8 cellular contexts compared by ENCODE assay signal in the genomic region with DNA sequence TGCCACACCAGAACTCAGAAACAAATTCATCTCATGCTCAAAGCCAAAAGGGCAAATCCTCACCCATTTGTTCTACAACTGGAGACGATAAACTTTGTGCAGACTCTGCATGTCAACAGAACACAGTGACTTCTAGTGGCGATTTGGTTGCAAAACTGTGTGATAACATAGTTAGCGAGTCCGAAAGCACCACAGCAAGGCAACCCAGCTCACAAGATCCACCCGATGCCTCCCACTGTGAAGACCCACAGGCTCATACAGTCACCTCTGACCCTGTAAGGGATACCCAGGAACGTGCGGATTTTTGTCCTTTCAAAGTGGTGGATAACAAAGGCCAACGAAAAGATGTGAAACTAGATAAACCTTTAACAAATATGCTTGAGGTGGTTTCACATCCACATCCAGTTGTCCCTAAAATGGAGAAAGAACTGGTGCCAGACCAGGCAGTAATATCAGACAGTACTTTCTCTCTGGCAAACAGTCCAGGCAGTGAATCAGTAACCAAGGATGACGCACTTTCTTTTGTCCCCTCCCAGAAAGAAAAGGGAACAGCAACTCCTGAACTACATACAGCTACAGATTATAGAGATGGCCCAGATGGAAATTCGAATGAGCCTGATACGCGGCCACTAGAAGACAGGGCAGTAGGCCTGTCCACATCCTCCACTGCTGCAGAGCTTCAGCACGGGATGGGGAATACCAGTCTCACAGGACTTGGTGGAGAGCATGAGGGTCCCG.
DNase-seq lines count a peak whose midpoint lies in the region; ATAC-seq and TF ChIP-seq lines count a peak whose summit lies in the region.

No MANE protein-coding gene starts in this region.

- no peak for TF ChIP-seq CTCF in CD8-positive, alpha-beta T cell (IDR thresholded peaks at IDR 0.05)
- TF ChIP-seq CTCF in OCI-LY1 (IDR thresholded peaks at IDR 0.05; ENCODE audit: low read length) (peak; percentile 53), progenitor cell of endocrine pancreas (IDR thresholded peaks at IDR 0.05; ENCODE audit: unreplicated experiment) (no peak), smooth muscle cell (IDR thresholded peaks at IDR 0.05; ENCODE audit: borderline replicate concordance, insufficient read depth, poor library complexity, severe bottlenecking) (no peak)

- no peak overlapping the region for H2AFZ ChIP-seq in OCI-LY1 (ENCODE audit: low read length)
- H2AFZ ChIP-seq in smooth muscle cell (ENCODE audit: low read depth) = no peak overlapping the region

- no peaks in the 10 kb centered on the region for H3F3A ChIP-seq in OCI-LY1 (ENCODE audit: insufficient read depth, low read length)
- H3F3A ChIP-seq in smooth muscle cell (ENCODE audit: low read depth) = no peaks in the 10 kb centered on the region

- no peaks in the 10 kb centered on the region for H3K9me3 Mint-ChIP-seq in CD8-positive, alpha-beta T cell
- no peaks in the 10 kb centered on the region for H3K9me3 Mint-ChIP-seq in progenitor cell of endocrine pancreas (ENCODE audit: low read depth)

- ATAC-seq in CD8-positive, alpha-beta T cell = no peak
- ATAC-seq in GM21360 (IDR thresholded peaks at IDR 0.05; ENCODE audit: unreplicated experiment) = no peak

- H3K9me3 ChIP-seq in CD8-positive, alpha-beta T cell (ENCODE audit: low read length) = no peaks in the 10 kb centered on the region
- H3K9me3 ChIP-seq in OCI-LY1 (ENCODE audit: low read length) (no peaks in the 10 kb centered on the region), smooth muscle cell (replicated peaks; ENCODE audit: low read depth) (no peaks in the 10 kb centered on the region)

- H4K20me1 ChIP-seq in OCI-LY1 (ENCODE audit: insufficient read depth, low read length) (no peaks in the 10 kb centered on the region), smooth muscle cell (ENCODE audit: low read depth) (peaks cover 52% of the 10 kb centered on the region)

- H3K9ac ChIP-seq in OCI-LY1 (ENCODE audit: low read length) (no peak overlapping the region), smooth muscle cell (ENCODE audit: low read depth) (no peak overlapping the region)

- WGBS in smooth muscle cell (ENCODE audit: low lambda C conversion rate) = 89% methylated on average over 14 of the region's 14 CpGs

- H3K4me1 Mint-ChIP-seq in CD8-positive, alpha-beta T cell (ENCODE audit: low read depth) = peaks cover 61% of the 10 kb centered on the region
- peaks cover 9% of the 10 kb centered on the region for H3K4me1 Mint-ChIP-seq in progenitor cell of endocrine pancreas (ENCODE audit: low read depth)

- peak overlapping the region; percentile 95 for H3K27ac Mint-ChIP-seq in CD8-positive, alpha-beta T cell
- peak overlapping the region; percentile 47 for H3K27ac Mint-ChIP-seq in progenitor cell of endocrine pancreas

- CTCF ChIA-PET in CD8-positive, alpha-beta T cell (lab: Charles Lee) = interaction anchor here (0.8 to 1.3 kb wide), 3 partner anchors 11 to 36 kb away, joined by 3 to 4 read pairs (median 3); no protein-coding TSS in a partner anchor

- POLR2A ChIA-PET in CD8-positive, alpha-beta T cell (lab: Charles Lee) = interaction anchor here (0.8 to 1.5 kb wide), 3 partner anchors 36 to 110 kb away, joined by 3 to 4 read pairs (median 4); no protein-coding TSS in a partner anchor

- H3K27me3 ChIP-seq in CD8-positive, alpha-beta T cell (ENCODE audit: insufficient read depth, low read length) = no peaks in the 10 kb centered on the region
- no peaks in the 10 kb centered on the region for H3K27me3 ChIP-seq in OCI-LY1 (ENCODE audit: insufficient read depth, low read length)
- no peaks in the 10 kb centered on the region for H3K27me3 ChIP-seq in smooth muscle cell (ENCODE audit: low read depth)

- H3K4me1 ChIP-seq in CD8-positive, alpha-beta T cell (ENCODE audit: insufficient read depth, low read length) = peaks cover 47% of the 10 kb centered on the region
- H3K4me1 ChIP-seq in OCI-LY1 (ENCODE audit: insufficient read depth, low read length, severe bottlenecking) (peaks cover 59% of the 10 kb centered on the region), smooth muscle cell (ENCODE audit: low read depth) (peaks cover 12% of the 10 kb centered on the region)

- peaks cover 63% of the 10 kb centered on the region for H3K36me3 Mint-ChIP-seq in CD8-positive, alpha-beta T cell
- peaks cover 15% of the 10 kb centered on the region for H3K36me3 Mint-ChIP-seq in progenitor cell of endocrine pancreas (ENCODE audit: insufficient read depth)

- H3K27me3 Mint-ChIP-seq in CD8-positive, alpha-beta T cell (ENCODE audit: low read depth) = no peaks in the 10 kb centered on the region
- no peaks in the 10 kb centered on the region for H3K27me3 Mint-ChIP-seq in progenitor cell of endocrine pancreas

- intact Hi-C loops in CD8-positive, alpha-beta T cell (cut with DNase I, micrococcal nuclease) = loop anchor here (5.0 kb wide), 4 partner anchors 38 to 127 kb away; no protein-coding TSS in a partner anchor

- no peak for DNase-seq in CD8-positive, alpha-beta T cell
- DNase-seq in fibroblast of gingiva (ENCODE audit: low read depth) (peak; percentile 41), progenitor cell of endocrine pancreas (ENCODE audit: low spot score, unreplicated experiment) (no peak), GDM1 (lab: John Stamatoyannopoulos, UW) (no peak), nucleus accumbens (lab: John Stamatoyannopoulos, UW) (no peak), smooth muscle cell (lab: John Stamatoyannopoulos, UW; ENCODE audit: unreplicated experiment) (no peak)

- H3K36me3 ChIP-seq in CD8-positive, alpha-beta T cell (ENCODE audit: insufficient read depth, low read length) = peaks cover 3% of the 10 kb centered on the region
- peaks cover 21% of the 10 kb centered on the region; the same call in 1 of the 2 replicates for H3K36me3 ChIP-seq in OCI-LY1 (ENCODE audit: insufficient read depth, low read length)
- peaks cover 15% of the 10 kb centered on the region for H3K36me3 ChIP-seq in smooth muscle cell (ENCODE audit: low read depth)

- no peak overlapping the region for H3K4me3 Mint-ChIP-seq in CD8-positive, alpha-beta T cell
- H3K4me3 Mint-ChIP-seq in progenitor cell of endocrine pancreas (ENCODE audit: low read depth) = no peak overlapping the region

- H3K79me2 ChIP-seq in OCI-LY1 (ENCODE audit: insufficient read depth, low read length) (peaks cover 12% of the 10 kb centered on the region), smooth muscle cell (ENCODE audit: low read depth) (peaks cover 41% of the 10 kb centered on the region)

- H3K4me2 ChIP-seq in OCI-LY1 (ENCODE audit: low read length) (no peak overlapping the region), smooth muscle cell (no peak overlapping the region)

- peak overlapping the region; percentile 88 for H3K27ac ChIP-seq in CD8-positive, alpha-beta T cell (ENCODE audit: low read depth, low read length)
- peak overlapping the region; percentile 95 for H3K27ac ChIP-seq in OCI-LY1 (ENCODE audit: low read depth, low read length, poor library complexity, severe bottlenecking)
- H3K27ac ChIP-seq in smooth muscle cell (ENCODE audit: low read depth) = no peak overlapping the region

- no peak overlapping the region for H3K4me3 ChIP-seq in CD8-positive, alpha-beta T cell (ENCODE audit: low read depth, low read length)
- no peak overlapping the region for H3K4me3 ChIP-seq in OCI-LY1 (ENCODE audit: low read depth, low read length, poor library complexity, severe bottlenecking)
- H3K4me3 ChIP-seq in smooth muscle cell = no peak overlapping the region

- no peaks in the 10 kb centered on the region for H3K9me2 ChIP-seq in OCI-LY1 (ENCODE audit: low read depth, low read length)
